25 cellular contexts compared by ENCODE assay signal in genomic region chr7:125833839-125834238, GRCh38.
"Had no signal": no experiment of that assay in that cellular context is flagged by ENCODE, and none has a peak within 500 bp of the region (broad histone marks: within the 10 kb centered on the region; RNA-seq: fewer than 3 reads in every experiment).

No MANE protein-coding gene starts in this region.

- H3K9me3 ChIP-seq: MG63, Peyer's patch had no signal

- H3K27me3 ChIP-seq: MG63, Peyer's patch had no signal

- H3K36me3 ChIP-seq: MG63, Peyer's patch had no signal

- H3K4me3 ChIP-seq: MG63, Peyer's patch, SK-N-MC had no signal

- DNase-seq: Kasumi-1, MG63, NCI-H1048, NCI-H1105, NCI-H1417 treated with DMSO at 0.1 percent for 48 hours, NCI-H1436 treated with DMSO at 0.1 percent for 48 hours, NCI-H1694 treated with DMSO at 0.1 percent for 48 hours, NCI-H187 treated with DMSO at 0.1 percent for 48 hours, NCI-H2081, NCI-H2171 treated with DMSO at 0.1 percent for 48 hours, NCI-H2227 treated with DMSO at 0.1 percent for 48 hours, NCI-H345, NCI-H446, NCI-H510A treated with DMSO at 0.1 percent for 48 hours, NCI-H524 treated with DMSO at 0.1 percent for 48 hours, NCI-H526 treated with DMSO at 0.1 percent for 48 hours, NCI-H748 treated with DMSO at 0.1 percent for 48 hours, NCI-H82, Peyer's patch, Right ventricle myocardium superior, RPMI8226, SHP77 treated with DMSO at 0.1 percent for 48 hours, SW 1271, T-helper 1 cell had no signal

- H3K27ac ChIP-seq: Peyer's patch, SK-N-MC had no signal

- H3K4me1 ChIP-seq: Peyer's patch had no signal
